38 cellular contexts compared by ENCODE assay signal in genomic region chr16:77669057-77669456, GRCh38. TPM values are rescaled to one million over a fixed set of nuclear protein-coding genes. Genes with fewer than 3 reads are reported as not detected.
"Had no signal": no experiment of that assay in that cellular context is flagged by ENCODE, and none has a peak within 500 bp of the region (broad histone marks: within the 10 kb centered on the region; RNA-seq: fewer than 3 reads in every experiment).

No MANE protein-coding gene starts in this region.

- H3K36me3 Mint-ChIP-seq: activated naive CD4-positive, alpha-beta T cell treated with anti-CD3 and anti-CD28 coated beads, Interleukin-2, amount 10 ng/mL, durations not matched to agents 7 days and 5 days; activated naive CD4-positive, alpha-beta T cell treated with anti-CD3 and anti-CD28 coated beads, Interleukin-2, amount 50 U/mL, for 24 hours; activated naive CD4-positive, alpha-beta T cell treated with anti-CD3 and anti-CD28 coated beads, Interleukin-2, amount 50 U/mL, for 72 hours; activated naive CD8-positive, alpha-beta T cell; activated naive CD8-positive, alpha-beta T cell treated with anti-CD3 and anti-CD28 coated beads for 36 hours; activated naive CD8-positive, alpha-beta T cell treated with anti-CD3 and anti-CD28 coated beads, Interleukin-2, amount 10 ng/mL, durations not matched to agents 7 days and 5 days; brain had no signal

- H3K27me3 Mint-ChIP-seq: activated naive CD4-positive, alpha-beta T cell treated with anti-CD3 and anti-CD28 coated beads, Interleukin-2, amount 10 ng/mL, durations not matched to agents 7 days and 5 days had no signal

- DNase-seq: activated effector memory CD4-positive, alpha-beta T cell treated with anti-CD3 and anti-CD28 coated beads, Interleukin-2, amount 50 U/mL, for 16 hours; activated effector memory CD4-positive, alpha-beta T cell treated with Interleukin-2 at 50 U/mL for 16 hours; activated gamma-delta T cell; activated gamma-delta T cell treated with Interleukin-2 at 50 U/mL for 16 hours; activated naive CD4-positive, alpha-beta T cell; activated naive CD4-positive, alpha-beta T cell treated with anti-CD3 and anti-CD28 coated beads for 36 hours; activated naive CD4-positive, alpha-beta T cell treated with anti-CD3 and anti-CD28 coated beads, Interleukin-2, amount 10 ng/mL, durations not matched to agents 7 days and 5 days; activated naive CD4-positive, alpha-beta T cell treated with anti-CD3 and anti-CD28 coated beads, Interleukin-2, amount 50 U/mL, for 16 hours; activated naive CD4-positive, alpha-beta T cell treated with Interleukin-2 at 50 U/mL for 16 hours; activated naive CD8-positive, alpha-beta T cell treated with anti-CD3 and anti-CD28 coated beads for 36 hours; activated naive CD8-positive, alpha-beta T cell treated with anti-CD3 and anti-CD28 coated beads, Interleukin-2, amount 10 ng/mL, durations not matched to agents 7 days and 5 days; activated naive CD8-positive, alpha-beta T cell treated with anti-CD3 and anti-CD28 coated beads, Interleukin-2, amount 50 U/mL, for 24 hours; activated T-cell treated with anti-CD3 and anti-CD28 coated beads, Interleukin-2, amount 50 U/mL, for 1 hour; activated T-cell treated with anti-CD3 and anti-CD28 coated beads, Interleukin-2, amount 50 U/mL, for 24 hours; activated T-cell treated with anti-CD3 and anti-CD28 coated beads, Interleukin-2, amount 50 U/mL, for 4 hours; activated T-cell treated with anti-CD3 and anti-CD28 coated beads, Interleukin-2, amount 50 U/mL, for 48 hours; activated T-cell treated with anti-CD3 and anti-CD28 coated beads, Interleukin-2, amount 50 U/mL, for 72 hours; adrenal gland; amniotic stem cell; amygdala; anterior cingulate cortex; aorta; body of pancreas; brain microvascular endothelial cell; caudate nucleus; central memory CD4-positive, alpha-beta T cell; cerebellar nuclear complex had no signal

- H3K27ac Mint-ChIP-seq: activated naive CD4-positive, alpha-beta T cell treated with anti-CD3 and anti-CD28 coated beads for 36 hours; activated naive CD4-positive, alpha-beta T cell treated with anti-CD3 and anti-CD28 coated beads, Interleukin-2, amount 10 ng/mL, durations not matched to agents 7 days and 5 days; activated naive CD4-positive, alpha-beta T cell treated with anti-CD3 and anti-CD28 coated beads, Interleukin-2, amount 50 U/mL, for 24 hours; activated naive CD4-positive, alpha-beta T cell treated with anti-CD3 and anti-CD28 coated beads, Interleukin-2, amount 50 U/mL, for 72 hours; activated naive CD8-positive, alpha-beta T cell; activated naive CD8-positive, alpha-beta T cell treated with anti-CD3 and anti-CD28 coated beads for 36 hours; activated naive CD8-positive, alpha-beta T cell treated with anti-CD3 and anti-CD28 coated beads, Interleukin-2, amount 10 ng/mL, durations not matched to agents 7 days and 5 days; activated naive CD8-positive, alpha-beta T cell treated with anti-CD3 and anti-CD28 coated beads, Interleukin-2, amount 50 U/mL, for 24 hours; activated T-cell treated with anti-CD3 and anti-CD28 coated beads, Interleukin-2, amount 50 U/mL, for 24 hours; activated T-cell treated with anti-CD3 and anti-CD28 coated beads, Interleukin-2, amount 50 U/mL, for 72 hours; activated T-helper 1 cell treated with anti-CD3 and anti-CD28 coated beads, Interleukin-12 subunit alpha, Interleukin-12 subunit beta, Interleukin-2, Interleukin-4 antibody, amounts not matched to agents 30 ng/mL and 10 ng/mL and 1 ng/mL, durations not matched to agents 14 hours and 24 hours and 36 hours; activated T-helper 17 cell treated with anti-CD3 and anti-CD28 coated beads, Interleukin-2, amount 50 U/mL, for 72 hours; activated T-helper 2 cell treated with anti-CD3 and anti-CD28 coated beads, Interferon-gamma antibody, Interleukin-2, Interleukin-4, amounts not matched to agents 10 μg/mL and 5 μg/mL and 100 μg/mL, durations not matched to agents 14 hours and 24 hours and 36 hours had no signal

- H3K4me3 Mint-ChIP-seq: activated naive CD4-positive, alpha-beta T cell treated with anti-CD3 and anti-CD28 coated beads for 36 hours; activated naive CD4-positive, alpha-beta T cell treated with anti-CD3 and anti-CD28 coated beads, Interleukin-2, amount 10 ng/mL, durations not matched to agents 7 days and 5 days; activated naive CD4-positive, alpha-beta T cell treated with anti-CD3 and anti-CD28 coated beads, Interleukin-2, amount 50 U/mL, for 24 hours; activated naive CD8-positive, alpha-beta T cell; activated naive CD8-positive, alpha-beta T cell treated with anti-CD3 and anti-CD28 coated beads for 36 hours; activated naive CD8-positive, alpha-beta T cell treated with anti-CD3 and anti-CD28 coated beads, Interleukin-2, amount 10 ng/mL, durations not matched to agents 7 days and 5 days; activated naive CD8-positive, alpha-beta T cell treated with anti-CD3 and anti-CD28 coated beads, Interleukin-2, amount 50 U/mL, for 24 hours; activated T-cell treated with anti-CD3 and anti-CD28 coated beads, Interleukin-2, amount 50 U/mL, for 24 hours; activated T-cell treated with anti-CD3 and anti-CD28 coated beads, Interleukin-2, amount 50 U/mL, for 4 hours; activated T-cell treated with anti-CD3 and anti-CD28 coated beads, Interleukin-2, amount 50 U/mL, for 72 hours; activated T-helper 1 cell treated with anti-CD3 and anti-CD28 coated beads, Interleukin-12 subunit alpha, Interleukin-12 subunit beta, Interleukin-2, Interleukin-4 antibody, amounts not matched to agents 30 ng/mL and 10 ng/mL and 1 ng/mL, durations not matched to agents 14 hours and 24 hours and 36 hours; activated T-helper 17 cell treated with anti-CD3 and anti-CD28 coated beads, Interleukin-2, amount 50 U/mL, for 72 hours; brain; central memory CD8-positive, alpha-beta T cell had no signal

- H3K9me3 Mint-ChIP-seq: activated naive CD4-positive, alpha-beta T cell treated with anti-CD3 and anti-CD28 coated beads, Interleukin-2, amount 10 ng/mL, durations not matched to agents 7 days and 5 days; activated naive CD4-positive, alpha-beta T cell treated with anti-CD3 and anti-CD28 coated beads, Interleukin-2, amount 50 U/mL, for 24 hours; activated naive CD4-positive, alpha-beta T cell treated with anti-CD3 and anti-CD28 coated beads, Interleukin-2, amount 50 U/mL, for 72 hours; activated naive CD8-positive, alpha-beta T cell treated with anti-CD3 and anti-CD28 coated beads for 36 hours; activated naive CD8-positive, alpha-beta T cell treated with anti-CD3 and anti-CD28 coated beads, Interleukin-2, amount 10 ng/mL, durations not matched to agents 7 days and 5 days; activated T-cell treated with anti-CD3 and anti-CD28 coated beads, Interleukin-2, amount 50 U/mL, for 24 hours; activated T-cell treated with anti-CD3 and anti-CD28 coated beads, Interleukin-2, amount 50 U/mL, for 4 hours; activated T-cell treated with anti-CD3 and anti-CD28 coated beads, Interleukin-2, amount 50 U/mL, for 72 hours; activated T-helper 1 cell treated with anti-CD3 and anti-CD28 coated beads, Interleukin-12 subunit alpha, Interleukin-12 subunit beta, Interleukin-2, Interleukin-4 antibody, amounts not matched to agents 30 ng/mL and 10 ng/mL and 1 ng/mL, durations not matched to agents 14 hours and 24 hours and 36 hours; activated T-helper 17 cell treated with anti-CD3 and anti-CD28 coated beads, Interleukin-2, amount 50 U/mL, for 72 hours; activated T-helper 2 cell treated with anti-CD3 and anti-CD28 coated beads, Interferon-gamma antibody, Interleukin-2, Interleukin-4, amounts not matched to agents 10 μg/mL and 5 μg/mL and 100 μg/mL, durations not matched to agents 14 hours and 24 hours and 36 hours; central memory CD8-positive, alpha-beta T cell had no signal

- H3K36me3 ChIP-seq: adrenal gland, ascending aorta, brain microvascular endothelial cell, breast epithelium, cardiac muscle cell had no signal

- H3K4me3 ChIP-seq: adrenal gland, ascending aorta, body of pancreas, breast epithelium, cardiac muscle cell had no signal

- ATAC-seq: activated naive CD4-positive, alpha-beta T cell treated with anti-CD3 and anti-CD28 coated beads, Interleukin-2, amount 50 U/mL, for 72 hours; activated naive CD8-positive, alpha-beta T cell treated with anti-CD3 and anti-CD28 coated beads, Interleukin-2, amount 50 U/mL, for 24 hours; activated T-cell treated with anti-CD3 and anti-CD28 coated beads, Interleukin-2, amount 50 U/mL, for 4 hours; activated T-cell treated with anti-CD3 and anti-CD28 coated beads, Interleukin-2, amount 50 U/mL, for 72 hours; activated T-helper 17 cell treated with anti-CD3 and anti-CD28 coated beads, Interleukin-2, amount 50 U/mL, for 72 hours; body of pancreas had no signal

- H3K4me1 ChIP-seq: adrenal gland, ascending aorta, body of pancreas, breast epithelium had no signal

- H3K27me3 ChIP-seq: adrenal gland, ascending aorta, body of pancreas, brain microvascular endothelial cell, breast epithelium, cardiac muscle cell had no signal

- H3K9me3 ChIP-seq: adrenal gland, ascending aorta, body of pancreas, breast epithelium had no signal

- H3K4me1 Mint-ChIP-seq: activated naive CD4-positive, alpha-beta T cell treated with anti-CD3 and anti-CD28 coated beads, Interleukin-2, amount 10 ng/mL, durations not matched to agents 7 days and 5 days; activated naive CD4-positive, alpha-beta T cell treated with anti-CD3 and anti-CD28 coated beads, Interleukin-2, amount 50 U/mL, for 24 hours; activated naive CD8-positive, alpha-beta T cell treated with anti-CD3 and anti-CD28 coated beads for 36 hours; activated naive CD8-positive, alpha-beta T cell treated with anti-CD3 and anti-CD28 coated beads, Interleukin-2, amount 10 ng/mL, durations not matched to agents 7 days and 5 days; activated naive CD8-positive, alpha-beta T cell treated with anti-CD3 and anti-CD28 coated beads, Interleukin-2, amount 50 U/mL, for 24 hours; activated T-helper 17 cell treated with anti-CD3 and anti-CD28 coated beads, Interleukin-2, amount 50 U/mL, for 72 hours; central memory CD8-positive, alpha-beta T cell had no signal

- H3K27ac ChIP-seq: adrenal gland, ascending aorta, body of pancreas, brain microvascular endothelial cell, breast epithelium, cardiac muscle cell had no signal

RNA-seq across cellular contexts. Expression of gene NUDT7, which starts 53.3 kb away (rescaled TPM):
- total RNA-seq: ascending aorta had no signal
